Comparison of ENCODE assay signal across 13 cellular contexts in genomic region chr17:43578352-43578698, GRCh38. TPM values are rescaled to one million over a fixed set of nuclear protein-coding genes. Genes with fewer than 3 reads are reported as not detected.
DNase-seq lines count a peak whose midpoint lies in the region; ATAC-seq and TF ChIP-seq lines count a peak whose summit lies in the region.
"Had no signal": no experiment of that assay in that cellular context is flagged by ENCODE, and none has a peak within 500 bp of the region (broad histone marks: within the 10 kb centered on the region; RNA-seq: fewer than 3 reads in every experiment).

No MANE protein-coding gene starts in this region.

- H3K4me1 Mint-ChIP-seq in WTC11 (peaks cover 36% of the 10 kb centered on the region), naive B cell (peaks cover 23 to 24% (median 23%) of the 10 kb centered on the region in 3 donors)
- H3K4me1 Mint-ChIP-seq in activated CD8-positive, alpha-beta T cell treated with anti-CD3 and anti-CD28 coated beads, Interleukin-2, amount 10 ng/mL, durations not matched to agents 7 days and 5 days (ENCODE audit: low read depth) = peaks cover 20% of the 10 kb centered on the region
- H3K4me1 Mint-ChIP-seq in activated T-helper 2 cell treated with anti-CD3 and anti-CD28 coated beads, Interferon-gamma antibody, Interleukin-2, Interleukin-4, amounts not matched to agents 10 μg/mL and 5 μg/mL and 100 μg/mL, durations not matched to agents 14 hours and 24 hours and 36 hours (ENCODE audit: low read depth) = peaks cover 22% of the 10 kb centered on the region

- CTCF ChIA-PET in WTC11 (lab: Charles Lee) = interaction anchor here (0.5 to 7.9 kb wide), 12 partner anchors 15 to 268 kb away, joined by 3 to 97 read pairs (median 4); partner anchors contain the start of gene SOST
- CTCF ChIA-PET in activated CD8-positive, alpha-beta T cell treated with anti-CD3 and anti-CD28 coated beads, Interleukin-2, amount 10 ng/mL, durations not matched to agents 7 days and 5 days (lab: Charles Lee) = interaction anchor here (0.9 to 11.5 kb wide), 11 partner anchors 26 to 466 kb away, joined by 4 to 243 read pairs (median 10); partner anchors contain the start of genes MEOX1 and SOST

- no peak for TF ChIP-seq CTCF in WTC11 (IDR thresholded peaks at IDR 0.05)

- POLR2A ChIA-PET in WTC11 (lab: Charles Lee) = interaction anchor here (1.6 kb wide), 1 partner anchor 32 kb away, joined by 6 read pairs; the partner anchor contains the start of gene ETV4
- POLR2A ChIA-PET in activated CD8-positive, alpha-beta T cell treated with anti-CD3 and anti-CD28 coated beads, Interleukin-2, amount 10 ng/mL, durations not matched to agents 7 days and 5 days (lab: Charles Lee) = no interaction called here

- no peak overlapping the region for H3K27ac Mint-ChIP-seq in WTC11
- peak overlapping the region; percentile 70 to 97 (median 92) for H3K27ac Mint-ChIP-seq in naive B cell
- H3K27ac Mint-ChIP-seq in activated CD8-positive, alpha-beta T cell treated with anti-CD3 and anti-CD28 coated beads, Interleukin-2, amount 10 ng/mL, durations not matched to agents 7 days and 5 days = no peak overlapping the region
- H3K27ac Mint-ChIP-seq in activated T-helper 2 cell treated with anti-CD3 and anti-CD28 coated beads, Interferon-gamma antibody, Interleukin-2, Interleukin-4, amounts not matched to agents 10 μg/mL and 5 μg/mL and 100 μg/mL, durations not matched to agents 14 hours and 24 hours and 36 hours = no peak overlapping the region
- H3K27ac Mint-ChIP-seq: activated CD8-positive, alpha-beta T cell treated with anti-CD3 and anti-CD28 coated beads for 36 hours had no signal

- H3K27me3 Mint-ChIP-seq in WTC11 (ENCODE audit: low read depth) (no peaks in the 10 kb centered on the region), naive B cell (peaks cover 4 to 16% (median 11%) of the 10 kb centered on the region in 3 donors)
- peaks cover 5% of the 10 kb centered on the region for H3K27me3 Mint-ChIP-seq in activated CD8-positive, alpha-beta T cell treated with anti-CD3 and anti-CD28 coated beads, Interleukin-2, amount 10 ng/mL, durations not matched to agents 7 days and 5 days (ENCODE audit: low read depth)
- peaks cover 13% of the 10 kb centered on the region for H3K27me3 Mint-ChIP-seq in activated T-helper 2 cell treated with anti-CD3 and anti-CD28 coated beads, Interferon-gamma antibody, Interleukin-2, Interleukin-4, amounts not matched to agents 10 μg/mL and 5 μg/mL and 100 μg/mL, durations not matched to agents 14 hours and 24 hours and 36 hours (ENCODE audit: low read depth)

- peak; percentile 12 for ATAC-seq in left ventricle myocardium superior
- ATAC-seq in left cardiac atrium = no peak
- ATAC-seq in WTC11 = no peak
- no peak for ATAC-seq in naive B cell (ENCODE audit: low read depth in 2 of 2)
- no peak for ATAC-seq in activated CD8-positive, alpha-beta T cell treated with anti-CD3 and anti-CD28 coated beads, Interleukin-2, amount 10 ng/mL, durations not matched to agents 7 days and 5 days

- no peak for DNase-seq in left ventricle myocardium superior
- DNase-seq in left cardiac atrium = no peak
- DNase-seq in WTC11 (ENCODE audit: low spot score) = no peak
- no peak for DNase-seq in naive B cell
- no peak for DNase-seq in activated CD8-positive, alpha-beta T cell treated with anti-CD3 and anti-CD28 coated beads, Interleukin-2, amount 10 ng/mL, durations not matched to agents 7 days and 5 days
- DNase-seq in AML-193 (lab: John Stamatoyannopoulos, UW) = no peak
- DNase-seq in NK-92 (lab: John Stamatoyannopoulos, UW; ENCODE audit: unreplicated experiment) = no peak
- no peak for DNase-seq in activated T-helper 2 cell treated with anti-CD3 and anti-CD28 coated beads, Interferon-gamma antibody, Interleukin-2, Interleukin-4, amounts not matched to agents 10 μg/mL and 5 μg/mL and 100 μg/mL, durations not matched to agents 14 hours and 24 hours and 36 hours (ENCODE audit: low spot score)
- DNase-seq: C1 segment of cervical spinal cord; caudate nucleus; lower lobe of right lung; stimulated activated CD4-positive, alpha-beta T cell treated with anti-CD3 and anti-CD28 coated beads, Interleukin-1b, Interleukin-23, amount 100 ng/mL, for 48 hours had no signal

- H3K36me3 Mint-ChIP-seq in WTC11 (no peaks in the 10 kb centered on the region), naive B cell (no peaks in the 10 kb centered on the region)
- no peaks in the 10 kb centered on the region for H3K36me3 Mint-ChIP-seq in activated CD8-positive, alpha-beta T cell treated with anti-CD3 and anti-CD28 coated beads, Interleukin-2, amount 10 ng/mL, durations not matched to agents 7 days and 5 days (ENCODE audit: low read depth)
- no peaks in the 10 kb centered on the region for H3K36me3 Mint-ChIP-seq in activated T-helper 2 cell treated with anti-CD3 and anti-CD28 coated beads, Interferon-gamma antibody, Interleukin-2, Interleukin-4, amounts not matched to agents 10 μg/mL and 5 μg/mL and 100 μg/mL, durations not matched to agents 14 hours and 24 hours and 36 hours (ENCODE audit: low read depth)

- intact Hi-C loops in left ventricle myocardium superior (cut with micrococcal nuclease) (loop anchor here (10.0 kb wide), 1 partner anchor 54 kb away; no protein-coding TSS in a partner anchor), left cardiac atrium (cut with DNase I) (loop anchor here in 1 of 2 donors (10.0 kb wide), 1 partner anchor 186 kb away; no protein-coding TSS in a partner anchor)
- intact Hi-C loops in activated T-helper 2 cell treated with anti-CD3 and anti-CD28 coated beads, Interferon-gamma antibody, Interleukin-2, Interleukin-4, amounts not matched to agents 10 μg/mL and 5 μg/mL and 100 μg/mL, durations not matched to agents 14 hours and 24 hours and 36 hours (cut with micrococcal nuclease) = loop anchor here (10.0 kb wide), 1 partner anchor 186 kb away; no protein-coding TSS in a partner anchor

- H3K9me3 Mint-ChIP-seq in WTC11 = no peaks in the 10 kb centered on the region
- H3K9me3 Mint-ChIP-seq in naive B cell = no peaks in the 10 kb centered on the region
- no peaks in the 10 kb centered on the region for H3K9me3 Mint-ChIP-seq in activated CD8-positive, alpha-beta T cell treated with anti-CD3 and anti-CD28 coated beads, Interleukin-2, amount 10 ng/mL, durations not matched to agents 7 days and 5 days (ENCODE audit: insufficient read depth)
- H3K9me3 Mint-ChIP-seq in activated T-helper 2 cell treated with anti-CD3 and anti-CD28 coated beads, Interferon-gamma antibody, Interleukin-2, Interleukin-4, amounts not matched to agents 10 μg/mL and 5 μg/mL and 100 μg/mL, durations not matched to agents 14 hours and 24 hours and 36 hours = no peaks in the 10 kb centered on the region
- H3K9me3 Mint-ChIP-seq: activated CD8-positive, alpha-beta T cell treated with anti-CD3 and anti-CD28 coated beads for 36 hours had no signal

- H3K4me3 Mint-ChIP-seq in WTC11 = no peak overlapping the region
- peak overlapping the region in 6 of 8 donors; percentile 28 to 78 (median 61) for H3K4me3 Mint-ChIP-seq in naive B cell
- no peak overlapping the region for H3K4me3 Mint-ChIP-seq in activated CD8-positive, alpha-beta T cell treated with anti-CD3 and anti-CD28 coated beads, Interleukin-2, amount 10 ng/mL, durations not matched to agents 7 days and 5 days
- H3K4me3 Mint-ChIP-seq in activated T-helper 2 cell treated with anti-CD3 and anti-CD28 coated beads, Interferon-gamma antibody, Interleukin-2, Interleukin-4, amounts not matched to agents 10 μg/mL and 5 μg/mL and 100 μg/mL, durations not matched to agents 14 hours and 24 hours and 36 hours (ENCODE audit: low read depth) = no peak overlapping the region
- H3K4me3 Mint-ChIP-seq: activated CD8-positive, alpha-beta T cell treated with anti-CD3 and anti-CD28 coated beads for 36 hours had no signal

TF ChIP-seq in WTC11, 78 proteins besides CTCF, POLR2A, EP300 and RAD21:
- TF ChIP-seq TP53 (CRISPR knock-in tag; IDR thresholded peaks at IDR 0.05) (0 out of 2 replicates have a peak, but pooled peaks have one; percentile 4), CREB1 (CRISPR knock-in tag; IDR thresholded peaks at IDR 0.05) (no peak)

RNA-seq across cellular contexts. Expression of gene ETV4, which starts 32.2 kb away (rescaled TPM):
- total RNA-seq in left ventricle myocardium superior = 0.37 TPM
- 1 to 10 TPM in 1 of 2 donors, under 1 TPM in 1; 0.91 to 7.0 TPM for total RNA-seq in left cardiac atrium
- 147 to 195 TPM (median 147 TPM) in 3 replicates for total RNA-seq in WTC11 (2021)
- polyA plus RNA-seq in naive B cell (ENCODE audit: low read depth in 6 of 6) = under 1 TPM in 1 of 6 donors, not detected in 5; 0.12 TPM
- 1 to 10 TPM; 2.7 to 3.9 TPM for total RNA-seq in activated CD8-positive, alpha-beta T cell treated with anti-CD3 and anti-CD28 coated beads, Interleukin-2, amount 10 ng/mL, durations not matched to agents 7 days and 5 days
- 11.0 and 12.8 TPM in 2 replicates for total RNA-seq in activated T-helper 2 cell treated with anti-CD3 and anti-CD28 coated beads, Interferon-gamma antibody, Interleukin-2, Interleukin-4, amounts not matched to agents 10 μg/mL and 5 μg/mL and 100 μg/mL, durations not matched to agents 14 hours and 24 hours and 36 hours

Comparison
In these comparisons a context has a peak if more than half of its experiments do, and no peak if none do; other contexts are left out.
1. H3K27ac Mint-ChIP-seq: peak in naive B cell (6 of 6); none in WTC11 (single experiment), activated CD8-positive, alpha-beta T cell treated with anti-CD3 and anti-CD28 coated beads, Interleukin-2, amount 10 ng/mL, durations not matched to agents 7 days and 5 days (single experiment) and activated T-helper 2 cell treated with anti-CD3 and anti-CD28 coated beads, Interferon-gamma antibody, Interleukin-2, Interleukin-4, amounts not matched to agents 10 μg/mL and 5 μg/mL and 100 μg/mL, durations not matched to agents 14 hours and 24 hours and 36 hours (single experiment).
2. H3K4me3 Mint-ChIP-seq: peak in naive B cell (6 of 8); none in WTC11 (single experiment), activated CD8-positive, alpha-beta T cell treated with anti-CD3 and anti-CD28 coated beads, Interleukin-2, amount 10 ng/mL, durations not matched to agents 7 days and 5 days (single experiment) and activated T-helper 2 cell treated with anti-CD3 and anti-CD28 coated beads, Interferon-gamma antibody, Interleukin-2, Interleukin-4, amounts not matched to agents 10 μg/mL and 5 μg/mL and 100 μg/mL, durations not matched to agents 14 hours and 24 hours and 36 hours (single experiment).
3. RNA of gene ETV4, which starts 32.2 kb away (total RNA-seq): 147 to 195 TPM in WTC11; 11.0 to 12.8 TPM in activated T-helper 2 cell treated with anti-CD3 and anti-CD28 coated beads, Interferon-gamma antibody, Interleukin-2, Interleukin-4, amounts not matched to agents 10 μg/mL and 5 μg/mL and 100 μg/mL, durations not matched to agents 14 hours and 24 hours and 36 hours, 0.91 to 7.0 TPM in left cardiac atrium, 2.7 to 3.9 TPM in activated CD8-positive, alpha-beta T cell treated with anti-CD3 and anti-CD28 coated beads, Interleukin-2, amount 10 ng/mL, durations not matched to agents 7 days and 5 days and 0.37 TPM in left ventricle myocardium superior (single experiment); every median in the first group is over 10 times any median in the second.